Comparison of ENCODE assay signal across 1 cellular context in the genomic region with DNA sequence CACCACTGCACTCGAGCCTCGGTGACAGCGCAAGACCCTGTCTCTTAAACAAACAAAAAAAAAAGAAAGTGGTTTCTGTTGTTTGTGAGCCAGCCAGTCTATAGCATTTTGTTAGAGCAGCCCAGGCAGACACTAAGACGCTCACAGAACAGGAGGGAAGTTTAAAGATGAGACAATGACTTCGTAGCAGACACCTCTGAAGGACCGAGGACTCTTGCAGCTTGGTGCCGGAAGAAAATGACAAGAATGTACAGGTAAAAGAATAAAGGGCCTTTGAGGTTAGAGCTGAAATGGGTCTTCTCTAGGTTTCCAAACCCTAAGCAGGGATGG.
TF ChIP-seq lines count a peak whose summit lies in the region.

No MANE protein-coding gene starts in this region.

TF ChIP-seq in WTC11, 78 proteins besides CTCF, POLR2A, EP300 and RAD21 (continued from another document):
- TF ChIP-seq, protein P1, sequence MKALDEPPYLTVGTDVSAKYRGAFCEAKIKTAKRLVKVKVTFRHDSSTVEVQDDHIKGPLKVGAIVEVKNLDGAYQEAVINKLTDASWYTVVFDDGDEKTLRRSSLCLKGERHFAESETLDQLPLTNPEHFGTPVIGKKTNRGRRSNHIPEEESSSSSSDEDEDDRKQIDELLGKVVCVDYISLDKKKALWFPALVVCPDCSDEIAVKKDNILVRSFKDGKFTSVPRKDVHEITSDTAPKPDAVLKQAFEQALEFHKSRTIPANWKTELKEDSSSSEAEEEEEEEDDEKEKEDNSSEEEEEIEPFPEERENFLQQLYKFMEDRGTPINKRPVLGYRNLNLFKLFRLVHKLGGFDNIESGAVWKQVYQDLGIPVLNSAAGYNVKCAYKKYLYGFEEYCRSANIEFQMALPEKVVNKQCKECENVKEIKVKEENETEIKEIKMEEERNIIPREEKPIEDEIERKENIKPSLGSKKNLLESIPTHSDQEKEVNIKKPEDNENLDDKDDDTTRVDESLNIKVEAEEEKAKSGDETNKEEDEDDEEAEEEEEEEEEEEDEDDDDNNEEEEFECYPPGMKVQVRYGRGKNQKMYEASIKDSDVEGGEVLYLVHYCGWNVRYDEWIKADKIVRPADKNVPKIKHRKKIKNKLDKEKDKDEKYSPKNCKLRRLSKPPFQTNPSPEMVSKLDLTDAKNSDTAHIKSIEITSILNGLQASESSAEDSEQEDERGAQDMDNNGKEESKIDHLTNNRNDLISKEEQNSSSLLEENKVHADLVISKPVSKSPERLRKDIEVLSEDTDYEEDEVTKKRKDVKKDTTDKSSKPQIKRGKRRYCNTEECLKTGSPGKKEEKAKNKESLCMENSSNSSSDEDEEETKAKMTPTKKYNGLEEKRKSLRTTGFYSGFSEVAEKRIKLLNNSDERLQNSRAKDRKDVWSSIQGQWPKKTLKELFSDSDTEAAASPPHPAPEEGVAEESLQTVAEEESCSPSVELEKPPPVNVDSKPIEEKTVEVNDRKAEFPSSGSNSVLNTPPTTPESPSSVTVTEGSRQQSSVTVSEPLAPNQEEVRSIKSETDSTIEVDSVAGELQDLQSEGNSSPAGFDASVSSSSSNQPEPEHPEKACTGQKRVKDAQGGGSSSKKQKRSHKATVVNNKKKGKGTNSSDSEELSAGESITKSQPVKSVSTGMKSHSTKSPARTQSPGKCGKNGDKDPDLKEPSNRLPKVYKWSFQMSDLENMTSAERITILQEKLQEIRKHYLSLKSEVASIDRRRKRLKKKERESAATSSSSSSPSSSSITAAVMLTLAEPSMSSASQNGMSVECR (CRISPR knock-in tag; IDR thresholded peaks at IDR 0.05; ENCODE audit: borderline replicate concordance) = no peak
- TF ChIP-seq, protein P2, sequence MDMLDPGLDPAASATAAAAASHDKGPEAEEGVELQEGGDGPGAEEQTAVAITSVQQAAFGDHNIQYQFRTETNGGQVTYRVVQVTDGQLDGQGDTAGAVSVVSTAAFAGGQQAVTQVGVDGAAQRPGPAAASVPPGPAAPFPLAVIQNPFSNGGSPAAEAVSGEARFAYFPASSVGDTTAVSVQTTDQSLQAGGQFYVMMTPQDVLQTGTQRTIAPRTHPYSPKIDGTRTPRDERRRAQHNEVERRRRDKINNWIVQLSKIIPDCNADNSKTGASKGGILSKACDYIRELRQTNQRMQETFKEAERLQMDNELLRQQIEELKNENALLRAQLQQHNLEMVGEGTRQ (CRISPR knock-in tag; IDR thresholded peaks at IDR 0.05) = no peak
- TF ChIP-seq, protein P3, sequence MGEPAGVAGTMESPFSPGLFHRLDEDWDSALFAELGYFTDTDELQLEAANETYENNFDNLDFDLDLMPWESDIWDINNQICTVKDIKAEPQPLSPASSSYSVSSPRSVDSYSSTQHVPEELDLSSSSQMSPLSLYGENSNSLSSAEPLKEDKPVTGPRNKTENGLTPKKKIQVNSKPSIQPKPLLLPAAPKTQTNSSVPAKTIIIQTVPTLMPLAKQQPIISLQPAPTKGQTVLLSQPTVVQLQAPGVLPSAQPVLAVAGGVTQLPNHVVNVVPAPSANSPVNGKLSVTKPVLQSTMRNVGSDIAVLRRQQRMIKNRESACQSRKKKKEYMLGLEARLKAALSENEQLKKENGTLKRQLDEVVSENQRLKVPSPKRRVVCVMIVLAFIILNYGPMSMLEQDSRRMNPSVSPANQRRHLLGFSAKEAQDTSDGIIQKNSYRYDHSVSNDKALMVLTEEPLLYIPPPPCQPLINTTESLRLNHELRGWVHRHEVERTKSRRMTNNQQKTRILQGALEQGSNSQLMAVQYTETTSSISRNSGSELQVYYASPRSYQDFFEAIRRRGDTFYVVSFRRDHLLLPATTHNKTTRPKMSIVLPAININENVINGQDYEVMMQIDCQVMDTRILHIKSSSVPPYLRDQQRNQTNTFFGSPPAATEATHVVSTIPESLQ (CRISPR knock-in tag; IDR thresholded peaks at IDR 0.05) = no peak
- TF ChIP-seq, protein P4, sequence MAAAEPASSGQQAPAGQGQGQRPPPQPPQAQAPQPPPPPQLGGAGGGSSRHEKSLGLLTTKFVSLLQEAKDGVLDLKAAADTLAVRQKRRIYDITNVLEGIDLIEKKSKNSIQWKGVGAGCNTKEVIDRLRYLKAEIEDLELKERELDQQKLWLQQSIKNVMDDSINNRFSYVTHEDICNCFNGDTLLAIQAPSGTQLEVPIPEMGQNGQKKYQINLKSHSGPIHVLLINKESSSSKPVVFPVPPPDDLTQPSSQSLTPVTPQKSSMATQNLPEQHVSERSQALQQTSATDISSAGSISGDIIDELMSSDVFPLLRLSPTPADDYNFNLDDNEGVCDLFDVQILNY (CRISPR knock-in tag; IDR thresholded peaks at IDR 0.05) = no peak
- TF ChIP-seq, protein P5, sequence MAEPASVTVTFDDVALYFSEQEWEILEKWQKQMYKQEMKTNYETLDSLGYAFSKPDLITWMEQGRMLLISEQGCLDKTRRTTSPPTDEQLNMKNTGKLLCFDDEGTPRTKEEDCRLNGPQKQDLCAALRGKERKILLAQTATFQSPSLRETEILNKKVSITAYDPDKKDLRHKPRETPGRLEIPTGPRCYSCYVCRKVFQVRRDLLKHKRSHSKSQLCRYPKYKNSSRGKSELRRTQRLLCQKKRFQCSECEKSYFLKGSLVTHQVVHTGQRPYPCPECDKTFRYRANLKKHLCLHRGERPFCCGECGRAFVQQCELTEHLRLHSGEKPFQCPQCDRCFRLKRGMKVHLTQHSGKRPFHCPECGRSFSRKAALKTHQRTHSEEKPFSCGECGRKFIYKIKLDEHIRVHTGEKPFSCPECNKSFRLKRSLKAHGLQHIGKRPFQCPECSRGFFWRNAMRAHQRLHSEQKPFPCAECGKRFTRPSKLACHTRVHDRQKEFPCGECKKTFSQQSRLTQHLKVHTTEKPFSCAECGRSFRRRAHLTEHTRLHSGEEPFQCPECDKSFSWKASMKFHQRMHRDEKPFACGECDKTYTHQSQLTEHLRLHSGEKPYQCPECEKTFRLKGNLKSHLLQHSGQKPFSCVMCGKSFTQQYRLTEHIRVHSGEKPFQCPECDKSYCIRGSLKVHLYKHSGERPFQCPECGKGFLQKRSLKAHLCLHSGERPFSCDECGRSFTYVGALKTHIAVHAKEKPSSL (CRISPR knock-in tag; conservative IDR thresholded peaks at IDR 0.05) = no peak
- TF ChIP-seq ZNF416 (CRISPR knock-in tag; IDR thresholded peaks at IDR 0.05) (no peak), ZNF219 (CRISPR knock-in tag; IDR thresholded peaks at IDR 0.05; ENCODE audit: borderline replicate concordance) (no peak)
